Comparison of ENCODE assay signal across 29 cellular contexts in the genomic region with DNA sequence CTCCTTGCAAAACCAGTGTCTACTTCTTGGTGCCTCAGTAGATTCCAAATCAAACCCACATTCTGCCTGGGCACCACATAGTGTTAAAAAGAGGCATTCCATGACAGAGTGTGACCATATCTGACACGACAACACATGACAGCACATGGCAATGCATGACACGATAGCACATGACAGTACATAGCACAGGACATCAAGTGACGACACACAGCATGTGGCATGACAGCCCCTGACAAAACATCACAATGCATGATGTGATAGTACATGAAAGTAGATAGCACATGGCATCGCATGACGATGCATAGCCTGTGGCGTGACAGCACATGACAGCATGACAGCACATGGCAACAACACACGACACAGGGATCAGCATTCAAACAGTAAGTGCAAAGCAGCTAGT.
"Had no signal": no experiment of that assay in that cellular context is flagged by ENCODE, and none has a peak within 500 bp of the region (broad histone marks: within the 10 kb centered on the region; RNA-seq: fewer than 3 reads in every experiment).

No MANE protein-coding gene starts in this region.

- H3K27me3 ChIP-seq: adrenal gland, body of pancreas, cardiac muscle cell had no signal

- FAIRE-seq: colon had no signal

- H3K4me1 ChIP-seq: adrenal gland, body of pancreas, esophagus squamous epithelium, gastroesophageal sphincter had no signal

- H3K27ac ChIP-seq: adrenal gland, body of pancreas, cardiac muscle cell, esophagus squamous epithelium, gastroesophageal sphincter had no signal

- H3K4me3 ChIP-seq: adrenal gland, body of pancreas, cardiac muscle cell, esophagus squamous epithelium, gastroesophageal sphincter had no signal

- H3K9me3 ChIP-seq: adrenal gland, body of pancreas, esophagus squamous epithelium, gastroesophageal sphincter had no signal

- DNase-seq: activated CD4-positive, alpha-beta memory T cell treated with anti-CD3 and anti-CD28 coated beads for 36 hours; activated CD4-positive, alpha-beta T cell treated with anti-CD3 and anti-CD28 coated beads for 36 hours; activated CD4-positive, alpha-beta T cell treated with anti-CD3 and anti-CD28 coated beads, Interleukin-2, amount 10 ng/mL, durations not matched to agents 24 days and 14 days; activated CD4-positive, CD25-positive, alpha-beta regulatory T cell; activated CD4-positive, CD25-positive, alpha-beta regulatory T cell treated with anti-CD3 and anti-CD28 coated beads, Interleukin-2, amount 50 U/mL, for 72 hours; activated CD8-positive, alpha-beta memory T cell treated with anti-CD3 and anti-CD28 coated beads, Interleukin-2, amount 10 ng/mL, durations not matched to agents 7 days and 5 days; activated CD8-positive, alpha-beta memory T cell treated with anti-CD3 and anti-CD28 coated beads, Interleukin-2, amount 50 U/mL, for 4 hours; activated CD8-positive, alpha-beta T cell treated with anti-CD3 and anti-CD28 coated beads, Interleukin-2, amount 10 ng/mL, durations not matched to agents 7 days and 5 days; activated effector memory CD4-positive, alpha-beta T cell treated with anti-CD3 and anti-CD28 coated beads, Interleukin-2, amount 50 U/mL, for 16 hours; activated naive CD4-positive, alpha-beta T cell treated with anti-CD3 and anti-CD28 coated beads for 36 hours; activated naive CD8-positive, alpha-beta T cell treated with anti-CD3 and anti-CD28 coated beads for 36 hours; activated naive CD8-positive, alpha-beta T cell treated with anti-CD3 and anti-CD28 coated beads, Interleukin-2, amount 50 U/mL, for 24 hours; activated T-cell treated with anti-CD3 and anti-CD28 coated beads, Interleukin-2, amount 50 U/mL, for 1 hour; activated T-cell treated with anti-CD3 and anti-CD28 coated beads, Interleukin-2, amount 50 U/mL, for 48 hours; adrenal gland; amygdala; aorta; body of pancreas; cortex of kidney; dermis blood vessel endothelial cell; effector CD4-positive, alpha-beta T cell; effector memory CD8-positive, alpha-beta T cell; erythroblast; esophagus squamous epithelium; foreskin melanocyte; T-helper 2 cell had no signal

- ATAC-seq: activated CD4-positive, alpha-beta T cell treated with anti-CD3 and anti-CD28 coated beads for 36 hours; activated CD8-positive, alpha-beta memory T cell treated with anti-CD3 and anti-CD28 coated beads, Interleukin-2, amount 10 ng/mL, durations not matched to agents 7 days and 5 days; activated CD8-positive, alpha-beta T cell treated with anti-CD3 and anti-CD28 coated beads, Interleukin-2, amount 10 ng/mL, durations not matched to agents 7 days and 5 days; activated naive CD8-positive, alpha-beta T cell treated with anti-CD3 and anti-CD28 coated beads, Interleukin-2, amount 50 U/mL, for 24 hours; body of pancreas; effector memory CD8-positive, alpha-beta T cell; gastroesophageal sphincter had no signal

- H3K36me3 ChIP-seq: adrenal gland, cardiac muscle cell, esophagus squamous epithelium, gastroesophageal sphincter had no signal
